7 cellular contexts compared by ENCODE assay signal in the genomic region with DNA sequence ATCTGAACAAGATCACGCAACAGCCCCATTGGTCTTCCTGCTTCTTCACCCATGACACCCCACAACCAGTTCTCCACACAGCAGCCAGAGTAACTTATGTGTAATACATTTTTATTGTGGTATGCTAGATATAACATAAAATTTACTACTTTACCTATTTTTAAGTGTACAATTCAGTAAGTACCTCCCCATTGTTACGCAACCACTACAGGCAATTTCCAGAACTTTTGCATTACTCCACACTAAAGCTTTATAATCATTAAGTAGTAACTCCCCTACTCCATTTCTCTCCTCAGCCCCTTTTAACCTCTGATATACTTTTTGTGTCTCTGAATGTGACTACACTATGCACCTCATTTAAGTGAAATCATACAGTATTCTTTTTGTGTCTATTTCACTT.
"Had no signal": no experiment of that assay in that cellular context is flagged by ENCODE, and none has a peak within 500 bp of the region (broad histone marks: within the 10 kb centered on the region; RNA-seq: fewer than 3 reads in every experiment).

No MANE protein-coding gene starts in this region.

- H3K4me3 ChIP-seq: GM23338 had no signal

- ATAC-seq: GM23338 had no signal

- DNase-seq: H9, HCEC 1CT, KG1 had no signal

- FAIRE-seq: H1, H54 had no signal

- H3K27ac ChIP-seq: HL-60 had no signal

- H3K4me2 ChIP-seq: GM23338 had no signal

- H2AFZ ChIP-seq: GM23338 had no signal
